21 cellular contexts compared by ENCODE assay signal in the genomic region with DNA sequence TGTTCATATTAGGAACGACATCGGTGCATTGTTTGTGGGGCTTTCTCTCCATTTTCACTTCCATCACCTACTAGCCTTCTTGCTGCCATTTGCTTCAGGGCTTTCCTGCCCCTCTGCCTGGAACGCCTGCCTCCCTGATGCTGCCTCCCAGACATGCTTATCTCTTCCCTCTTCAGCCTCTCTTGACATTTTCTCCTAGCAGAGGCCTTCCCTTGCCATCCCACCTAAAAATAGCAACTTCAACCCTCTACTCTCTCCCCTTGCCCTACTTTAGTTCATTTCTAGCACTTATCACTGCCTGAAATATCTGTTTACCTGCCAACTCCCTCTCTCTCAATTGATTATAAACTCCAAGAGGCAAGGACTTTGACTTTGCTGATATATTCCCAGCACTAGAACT.
A peak's percentile ranks its signal among the peaks of the same experiment; 100 is the strongest.
DNase-seq lines count a peak whose midpoint lies in the region; ATAC-seq, FAIRE-seq and TF ChIP-seq lines count a peak whose summit lies in the region.
"Had no signal": no experiment of that assay in that cellular context is flagged by ENCODE, and none has a peak within 500 bp of the region (broad histone marks: within the 10 kb centered on the region; RNA-seq: fewer than 3 reads in every experiment).

No MANE protein-coding gene starts in this region.

- H2BK15ac ChIP-seq in H1 (ENCODE audit: low read length) = no peak overlapping the region

- H4K8ac ChIP-seq in H1 (ENCODE audit: extremely low read depth, insufficient read depth, low read length) = no peak overlapping the region

- CTCF ChIA-PET in H1 (lab: Charles Lee; ENCODE audit: partially characterized antibody) = interaction anchor here (0.6 to 1.5 kb wide), 3 partner anchors 27 to 352 kb away, joined by 3 to 5 read pairs (median 3); no protein-coding TSS in a partner anchor

- no peak for TF ChIP-seq RAD21 in H1 (IDR thresholded peaks at IDR 0.05 in 1 of 2, conservative IDR thresholded peaks at IDR 0.05 in 1 of 2; ENCODE audit: low read depth in 2 of 2, low read length in 2 of 2)

- H2AK5ac ChIP-seq in H1 (ENCODE audit: low read depth, low read length) = no peak overlapping the region

- ATAC-seq in right cardiac atrium (peak; percentile 43 to 49), mucosa of descending colon (no peak)
- ATAC-seq: HCT116 had no signal

- no peak for TF ChIP-seq POLR2A in H1 (IDR thresholded peaks at IDR 0.05; ENCODE audit: control extremely low read depth in 1 of 2, low read depth in 2 of 2, low read length in 2 of 2)

- H3K4me3 ChIP-seq in cardiac muscle cell (no peak overlapping the region), left ventricle myocardium inferior (no peak overlapping the region), H1 (ENCODE audit: extremely low read depth in 1 of 4, insufficient read depth in 2 of 4, low read depth in 3 of 4, low read length in 4 of 4) (no peak overlapping the region), right cardiac atrium (ENCODE audit: low read length) (no peak overlapping the region), small intestine (ENCODE audit: low read depth in 1 of 2, low read length in 2 of 2) (no peak overlapping the region), mucosa of descending colon (no peak overlapping the region)
- H3K4me3 ChIP-seq: GM23248 had no signal

- no peaks in the 10 kb centered on the region for H3K9me3 ChIP-seq in cardiac muscle cell (ENCODE audit: low read depth)
- H3K9me3 ChIP-seq in left ventricle myocardium inferior (replicated peaks) = no peaks in the 10 kb centered on the region
- H3K9me3 ChIP-seq in H1 (ENCODE audit: insufficient read depth in 2 of 2, low read depth in 1 of 2, low read length in 1 of 2) = no peaks in the 10 kb centered on the region
- H3K9me3 ChIP-seq in right cardiac atrium (ENCODE audit: control insufficient read depth, low read length) = no peaks in the 10 kb centered on the region
- H3K9me3 ChIP-seq in small intestine (ENCODE audit: control insufficient read depth, low read depth) = no peaks in the 10 kb centered on the region
- no peaks in the 10 kb centered on the region for H3K9me3 ChIP-seq in mucosa of descending colon

- peak overlapping the region; percentile 50 for H3K4ac ChIP-seq in H1 (replicated peaks; ENCODE audit: insufficient read length, low read depth, low read length)

- TF ChIP-seq CTCF in cardiac muscle cell (IDR thresholded peaks at IDR 0.05; ENCODE audit: low read depth, low read length) = no peak
- no peak for TF ChIP-seq CTCF in left ventricle myocardium inferior (IDR thresholded peaks at IDR 0.05; ENCODE audit: borderline replicate concordance)
- no peak for TF ChIP-seq CTCF in H1 (IDR thresholded peaks at IDR 0.05; ENCODE audit: control extremely low read depth in 1 of 3, insufficient read depth in 1 of 3, low read depth in 1 of 3, low read length in 3 of 3)
- no peak for TF ChIP-seq CTCF in mucosa of descending colon (IDR thresholded peaks at IDR 0.05)

- peak overlapping the region; percentile 6; the same call in 1 of the 2 replicates for H2AFZ ChIP-seq in H1 (ENCODE audit: low read length)
- H2AFZ ChIP-seq: GM23248 had no signal

- H3K4me1 ChIP-seq in cardiac muscle cell (ENCODE audit: low read depth) (peaks cover 30% of the 10 kb centered on the region), left ventricle myocardium inferior (peaks cover 18% of the 10 kb centered on the region), H1 (replicated peaks in 1 of 4; ENCODE audit: control insufficient read depth in 3 of 4, insufficient read depth in 4 of 4, low read length in 3 of 4) (peaks cover 8 to 21% (median 11%) of the 10 kb centered on the region in 4 experiments), right cardiac atrium (ENCODE audit: control insufficient read depth, insufficient read depth, low read length) (no peaks in the 10 kb centered on the region), small intestine (ENCODE audit: control insufficient read depth in 2 of 2, insufficient read depth in 1 of 2, low read depth in 1 of 2, low read length in 1 of 2) (no peaks in the 10 kb centered on the region), mucosa of descending colon (ENCODE audit: low read depth) (no peaks in the 10 kb centered on the region)

- no peaks in the 10 kb centered on the region for H3K79me2 ChIP-seq in H1 (ENCODE audit: control insufficient read depth in 1 of 2, insufficient read depth in 2 of 2, low read length in 2 of 2)

- no peak overlapping the region for H3K9ac ChIP-seq in H1 (replicated peaks in 1 of 4; ENCODE audit: extremely low read depth in 1 of 4, low read depth in 3 of 4, low read length in 3 of 4)
- H3K9ac ChIP-seq: GM23248 had no signal

- H3K14ac ChIP-seq in H1 (ENCODE audit: insufficient read length) = no peak overlapping the region

- WGBS in H1 (ENCODE audit: extremely low coverage in 1 of 2, insufficient coverage in 1 of 2, insufficient read length in 1 of 2, insufficient replicate concordance in 2 of 2, low coverage in 1 of 2, low lambda C conversion rate in 2 of 2, missing lambda C conversion rate in 1 of 2), 2 experiments = 92% methylated on average over 3 of the region's 3 CpGs; no CpG with 5 or more reads in 1 of the 2 experiments
- WGBS in right cardiac atrium = 63% methylated on average over 3 of the region's 3 CpGs
- WGBS in small intestine, 3 donors = 62 to 83% (median 82%) methylated on average over 3 of the region's 3 CpGs

- H4K91ac ChIP-seq in H1 (replicated peaks; ENCODE audit: insufficient read length, low read length) = no peak overlapping the region

- DNase-seq in cardiac muscle cell (ENCODE audit: low read depth in 1 of 2, low spot score in 1 of 2) (peak in 1 of 2 donors; percentile 78), left ventricle myocardium inferior (no peak), H1 (ENCODE audit: low read depth in 1 of 2, low spot score in 2 of 2) (no peak), right cardiac atrium (no peak), small intestine (peak; percentile 27), mucosa of descending colon (no peak)
- no peak for DNase-seq in stimulated activated CD4-positive, alpha-beta T cell treated with anti-CD3 and anti-CD28 coated beads, Interleukin-4, amount 100 ng/mL, for 24 hours
- DNase-seq: C1 segment of cervical spinal cord; CD4-positive, CD25-positive, alpha-beta regulatory T cell; CD8-positive, alpha-beta memory T cell; COR-L47; DMS 273 treated with DMSO at 0.1 percent for 48 hours; GM23248; HFFc6; IMR-90 had no signal

- H2BK5ac ChIP-seq in H1 (ENCODE audit: low read depth, low read length) = no peak overlapping the region

- intact Hi-C loops in left ventricle myocardium inferior (cut with micrococcal nuclease) (no loop called here), right cardiac atrium (cut with DNase I) (no loop called here), mucosa of descending colon (cut with DNase I, micrococcal nuclease) (no loop called here)

- H3K4me2 ChIP-seq in H1 (ENCODE audit: insufficient read depth in 1 of 2, low read depth in 2 of 2, low read length in 2 of 2) = no peak overlapping the region

- H2BK12ac ChIP-seq in H1 (ENCODE audit: low read depth, low read length) = 0 out of 2 replicates have a peak overlapping the region, but pooled peaks have one; percentile 72

- H4K20me1 ChIP-seq in H1 (replicated peaks in 1 of 2; ENCODE audit: control insufficient read depth in 1 of 2, insufficient read depth in 2 of 2, low read length in 2 of 2) = no peaks in the 10 kb centered on the region

- no peak overlapping the region for H3K18ac ChIP-seq in H1 (ENCODE audit: extremely low read depth, low read length)

- H2BK20ac ChIP-seq in H1 (ENCODE audit: low read length) = 0 out of 2 replicates have a peak overlapping the region, but pooled peaks have one; percentile 82

- H4K5ac ChIP-seq in H1 (ENCODE audit: insufficient read length, low read depth, low read length) = no peak overlapping the region

- H3K56ac ChIP-seq in H1 (replicated peaks; ENCODE audit: insufficient read length, low read depth, low read length) = no peak overlapping the region

- H3K23ac ChIP-seq in H1 (ENCODE audit: insufficient read length) = no peak overlapping the region

- H3K79me1 ChIP-seq in H1 (ENCODE audit: low read depth, low read length) = no peaks in the 10 kb centered on the region

- no peaks in the 10 kb centered on the region for H3K27me3 ChIP-seq in cardiac muscle cell
- peaks cover 7% of the 10 kb centered on the region for H3K27me3 ChIP-seq in left ventricle myocardium inferior (ENCODE audit: low read depth)
- no peaks in the 10 kb centered on the region for H3K27me3 ChIP-seq in H1 (replicated peaks in 1 of 4; ENCODE audit: control insufficient read depth in 3 of 4, extremely low read depth in 1 of 4, insufficient read depth in 3 of 4, low read length in 3 of 4)
- no peaks in the 10 kb centered on the region for H3K27me3 ChIP-seq in right cardiac atrium (ENCODE audit: control insufficient read depth, insufficient read depth)
- no peaks in the 10 kb centered on the region for H3K27me3 ChIP-seq in small intestine (ENCODE audit: control insufficient read depth in 2 of 2, insufficient read depth in 2 of 2, low read length in 2 of 2)

- FAIRE-seq in H1 (lab: Jason Lieb, UNC) (no peak), small intestine (lab: Jason Lieb, UNC) (no peak)
- FAIRE-seq: G401.6, GM12891, GM19239, H54, HTR-8/SVneo had no signal

- H3K36me3 ChIP-seq in cardiac muscle cell (no peaks in the 10 kb centered on the region), left ventricle myocardium inferior (no peaks in the 10 kb centered on the region), H1 (ENCODE audit: control insufficient read depth in 2 of 4, insufficient read depth in 4 of 4, low read length in 3 of 4) (no peaks in the 10 kb centered on the region), small intestine (ENCODE audit: control insufficient read depth in 2 of 2, insufficient read depth in 2 of 2, low read length in 2 of 2) (no peaks in the 10 kb centered on the region), mucosa of descending colon (ENCODE audit: low read depth) (no peaks in the 10 kb centered on the region)

- no peak for TF ChIP-seq EP300 in H1 (IDR thresholded peaks at IDR 0.05; ENCODE audit: borderline replicate concordance in 1 of 2, low read depth in 2 of 2, low read length in 2 of 2)

- H3K27ac ChIP-seq in cardiac muscle cell (peak overlapping the region; percentile 46), left ventricle myocardium inferior (replicated peaks) (no peak overlapping the region), H1 (ENCODE audit: low read depth, low read length) (no peak overlapping the region), right cardiac atrium (ENCODE audit: low read length) (no peak overlapping the region), small intestine (ENCODE audit: low read depth in 1 of 2, low read length in 1 of 2) (no peak overlapping the region)
- H3K27ac ChIP-seq: GM23248 had no signal

- POLR2A ChIA-PET in H1 (lab: Charles Lee; ENCODE audit: partially characterized antibody) = no interaction called here

- no peaks in the 10 kb centered on the region for H3K23me2 ChIP-seq in H1 (ENCODE audit: low read depth, low read length)

- H2BK120ac ChIP-seq in H1 (replicated peaks; ENCODE audit: low read depth, low read length) = no peak overlapping the region

TF ChIP-seq in H1, 55 proteins besides CTCF, POLR2A, EP300 and RAD21 (continues in another document):
- TF ChIP-seq BACH1 (IDR thresholded peaks at IDR 0.05; ENCODE audit: low read length) (no peak), JUND (IDR thresholded peaks at IDR 0.05; ENCODE audit: low read length) (no peak)
